ENCODE assay signal across 1 cellular context in the genomic region with DNA sequence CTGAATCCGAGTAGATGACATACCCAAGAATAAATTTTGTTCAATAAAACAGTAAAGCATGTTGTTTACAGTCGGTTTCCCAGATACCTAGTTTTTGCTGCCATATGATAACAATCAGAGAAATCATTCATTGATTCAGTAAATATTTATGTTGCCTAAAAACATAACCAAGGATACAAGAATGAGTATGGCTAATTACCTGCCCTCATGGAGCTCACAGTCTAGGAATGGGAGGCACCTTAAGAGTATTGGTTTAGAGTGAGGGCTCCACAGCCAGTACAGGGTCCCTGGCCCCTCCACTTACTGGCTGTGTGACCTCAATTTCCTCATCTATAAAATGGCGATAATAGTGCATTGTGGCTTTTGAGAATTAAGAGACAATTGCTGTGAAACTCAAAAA.
TF ChIP-seq lines count a peak whose summit lies in the region.

No MANE protein-coding gene starts in this region.

TF ChIP-seq in GM12878, 131 proteins besides CTCF, POLR2A, EP300 and RAD21:
- TF ChIP-seq SIN3A (IDR thresholded peaks at IDR 0.05; ENCODE audit: low read depth, low read length) (no peak), MEF2A (IDR thresholded peaks at IDR 0.05; ENCODE audit: insufficient read depth, low read depth, low read length) (no peak), NR2C1 (IDR thresholded peaks at IDR 0.05) (no peak), NR2F1 (conservative IDR thresholded peaks at IDR 0.05) (no peak), FOXK2 (IDR thresholded peaks at IDR 0.05) (no peak), ESRRA (IDR thresholded peaks at IDR 0.05; ENCODE audit: low read length) (no peak), RCOR1 (conservative IDR thresholded peaks at IDR 0.05; ENCODE audit: low read depth, low read length) (no peak), HCFC1 (IDR thresholded peaks at IDR 0.05; ENCODE audit: low read length) (no peak), POLR2AphosphoS2 (IDR thresholded peaks at IDR 0.05; ENCODE audit: low read depth, low read length) (no peak), KAT2A (conservative IDR thresholded peaks at IDR 0.05; ENCODE audit: control insufficient read depth, low read depth, low read length) (no peak), SUPT20H (IDR thresholded peaks at IDR 0.05; ENCODE audit: borderline replicate concordance, control insufficient read depth, low read depth, low read length) (no peak), IKZF1 (conservative IDR thresholded peaks at IDR 0.05) (no peak), PAX8 (IDR thresholded peaks at IDR 0.05) (no peak), TCF3 (IDR thresholded peaks at IDR 0.05; ENCODE audit: borderline replicate concordance, insufficient read depth, low read depth, low read length) (no peak), MYB (IDR thresholded peaks at IDR 0.05; ENCODE audit: borderline replicate concordance, low read depth, low read length) (no peak), CHD4 (IDR thresholded peaks at IDR 0.05) (no peak), IKZF2 (IDR thresholded peaks at IDR 0.05) (no peak), LARP7 (IDR thresholded peaks at IDR 0.05) (no peak)
- TF ChIP-seq, protein P1, sequence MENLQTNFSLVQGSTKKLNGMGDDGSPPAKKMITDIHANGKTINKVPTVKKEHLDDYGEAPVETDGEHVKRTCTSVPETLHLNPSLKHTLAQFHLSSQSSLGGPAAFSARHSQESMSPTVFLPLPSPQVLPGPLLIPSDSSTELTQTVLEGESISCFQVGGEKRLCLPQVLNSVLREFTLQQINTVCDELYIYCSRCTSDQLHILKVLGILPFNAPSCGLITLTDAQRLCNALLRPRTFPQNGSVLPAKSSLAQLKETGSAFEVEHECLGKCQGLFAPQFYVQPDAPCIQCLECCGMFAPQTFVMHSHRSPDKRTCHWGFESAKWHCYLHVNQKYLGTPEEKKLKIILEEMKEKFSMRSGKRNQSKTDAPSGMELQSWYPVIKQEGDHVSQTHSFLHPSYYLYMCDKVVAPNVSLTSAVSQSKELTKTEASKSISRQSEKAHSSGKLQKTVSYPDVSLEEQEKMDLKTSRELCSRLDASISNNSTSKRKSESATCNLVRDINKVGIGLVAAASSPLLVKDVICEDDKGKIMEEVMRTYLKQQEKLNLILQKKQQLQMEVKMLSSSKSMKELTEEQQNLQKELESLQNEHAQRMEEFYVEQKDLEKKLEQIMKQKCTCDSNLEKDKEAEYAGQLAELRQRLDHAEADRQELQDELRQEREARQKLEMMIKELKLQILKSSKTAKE (IDR thresholded peaks at IDR 0.05; ENCODE audit: low read depth, poor library complexity, severe bottlenecking), result no peak
